Comparison of ENCODE assay signal across 32 cellular contexts in the genomic region with DNA sequence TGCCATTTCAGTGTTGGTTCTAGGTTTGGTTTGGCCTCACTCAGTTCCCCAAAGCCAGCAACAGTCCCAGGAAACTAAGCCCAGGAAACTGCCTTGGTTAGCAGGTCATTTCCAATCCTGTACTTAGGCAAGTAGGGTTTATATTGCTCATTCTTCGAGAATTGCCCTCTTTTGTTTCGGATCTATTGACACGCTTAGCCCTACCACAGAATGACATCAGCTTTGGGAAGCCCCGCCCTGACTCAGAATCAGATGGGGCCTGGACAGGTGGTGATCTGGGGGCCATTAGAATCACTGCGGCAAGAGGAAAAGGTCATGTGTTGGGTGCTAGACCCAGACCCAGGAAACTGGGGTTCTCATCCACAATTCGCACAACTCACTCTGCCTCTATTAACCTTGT.
"Had no signal": no experiment of that assay in that cellular context is flagged by ENCODE, and none has a peak within 500 bp of the region (broad histone marks: within the 10 kb centered on the region; RNA-seq: fewer than 3 reads in every experiment).

No MANE protein-coding gene starts in this region.

- H3K4me3 Mint-ChIP-seq: activated CD8-positive, alpha-beta T cell treated with anti-CD3 and anti-CD28 coated beads for 36 hours; activated naive CD4-positive, alpha-beta T cell treated with anti-CD3 and anti-CD28 coated beads, Interleukin-2, amount 50 U/mL, for 24 hours; activated naive CD8-positive, alpha-beta T cell treated with anti-CD3 and anti-CD28 coated beads, Interleukin-2, amount 50 U/mL, for 24 hours; activated T-cell treated with anti-CD3 and anti-CD28 coated beads, Interleukin-2, amount 50 U/mL, for 4 hours; naive B cell; nephron progenitor cell; WTC11 had no signal

- H3K4me1 ChIP-seq: body of pancreas, colonic mucosa, gastrocnemius medialis, pancreas, prostate gland, sigmoid colon, suprapubic skin, tibial nerve had no signal

- FAIRE-seq: pancreas had no signal

- H3K36me3 Mint-ChIP-seq: activated naive CD4-positive, alpha-beta T cell treated with anti-CD3 and anti-CD28 coated beads, Interleukin-2, amount 50 U/mL, for 24 hours; naive B cell; WTC11 had no signal

- H3K4me2 ChIP-seq: smooth muscle cell had no signal

- H3K27me3 ChIP-seq: body of pancreas, cardiac muscle cell, colonic mucosa, dorsolateral prefrontal cortex, gastrocnemius medialis, pancreas, sigmoid colon, suprapubic skin, tibial nerve had no signal

- H3K9me3 ChIP-seq: body of pancreas, colonic mucosa, gastrocnemius medialis, pancreas, prostate gland, sigmoid colon, suprapubic skin, tibial nerve had no signal

- H3K27ac Mint-ChIP-seq: activated CD8-positive, alpha-beta T cell treated with anti-CD3 and anti-CD28 coated beads for 36 hours; activated naive CD4-positive, alpha-beta T cell treated with anti-CD3 and anti-CD28 coated beads, Interleukin-2, amount 50 U/mL, for 24 hours; activated naive CD8-positive, alpha-beta T cell treated with anti-CD3 and anti-CD28 coated beads, Interleukin-2, amount 50 U/mL, for 24 hours; activated T-helper 2 cell treated with anti-CD3 and anti-CD28 coated beads, Interferon-gamma antibody, Interleukin-2, Interleukin-4, amounts not matched to agents 10 μg/mL and 5 μg/mL and 100 μg/mL, durations not matched to agents 14 hours and 24 hours and 36 hours; naive B cell; nephron progenitor cell; WTC11 had no signal

- ATAC-seq: activated CD8-positive, alpha-beta T cell treated with anti-CD3 and anti-CD28 coated beads for 36 hours; activated naive CD8-positive, alpha-beta T cell treated with anti-CD3 and anti-CD28 coated beads, Interleukin-2, amount 50 U/mL, for 24 hours; activated T-cell treated with anti-CD3 and anti-CD28 coated beads, Interleukin-2, amount 50 U/mL, for 4 hours; body of pancreas; gastrocnemius medialis; left cardiac atrium; left ventricle myocardium superior; pancreas; WTC11 had no signal

- H3K4me3 ChIP-seq: body of pancreas, cardiac muscle cell, colonic mucosa, dorsolateral prefrontal cortex, gastrocnemius medialis, pancreas, prostate gland, sigmoid colon, smooth muscle cell, suprapubic skin, tibial nerve had no signal

- H3K36me3 ChIP-seq: cardiac muscle cell, colonic mucosa, gastrocnemius medialis, pancreas, prostate gland, sigmoid colon, suprapubic skin, tibial nerve had no signal

- DNase-seq: activated CD4-positive, alpha-beta T cell treated with anti-CD3 and anti-CD28 coated beads, Interleukin-2, amount 50 U/mL, for 1 hour; activated CD8-positive, alpha-beta T cell treated with anti-CD3 and anti-CD28 coated beads for 36 hours; activated naive CD8-positive, alpha-beta T cell treated with anti-CD3 and anti-CD28 coated beads, Interleukin-2, amount 50 U/mL, for 24 hours; activated T-cell treated with anti-CD3 and anti-CD28 coated beads, Interleukin-2, amount 50 U/mL, for 4 hours; amygdala; body of pancreas; cerebellar nuclear complex; colonic mucosa; dorsolateral prefrontal cortex; effector memory CD4-positive, alpha-beta T cell; gastrocnemius medialis; glutamatergic neuron; islet precursor cell; left cardiac atrium; left ventricle myocardium superior; naive B cell; nephron progenitor cell; nucleus accumbens; pancreas; retina; sigmoid colon; stimulated activated CD4-positive, alpha-beta T cell treated with anti-CD3 and anti-CD28 coated beads, Interleukin-1b, Interleukin-23, amount 100 ng/mL, for 48 hours; stimulated activated naive CD4-positive, alpha-beta T cell; T-helper 2 cell had no signal

- H3K27ac ChIP-seq: body of pancreas, cardiac muscle cell, colonic mucosa, dorsolateral prefrontal cortex, gastrocnemius medialis, pancreas, prostate gland, sigmoid colon, suprapubic skin, tibial nerve had no signal

- H3K9me3 Mint-ChIP-seq: activated CD8-positive, alpha-beta T cell treated with anti-CD3 and anti-CD28 coated beads for 36 hours; activated naive CD4-positive, alpha-beta T cell treated with anti-CD3 and anti-CD28 coated beads, Interleukin-2, amount 50 U/mL, for 24 hours; activated T-cell treated with anti-CD3 and anti-CD28 coated beads, Interleukin-2, amount 50 U/mL, for 4 hours; activated T-helper 2 cell treated with anti-CD3 and anti-CD28 coated beads, Interferon-gamma antibody, Interleukin-2, Interleukin-4, amounts not matched to agents 10 μg/mL and 5 μg/mL and 100 μg/mL, durations not matched to agents 14 hours and 24 hours and 36 hours; nephron progenitor cell; WTC11 had no signal

- H3K4me1 Mint-ChIP-seq: activated naive CD4-positive, alpha-beta T cell treated with anti-CD3 and anti-CD28 coated beads, Interleukin-2, amount 50 U/mL, for 24 hours; activated naive CD8-positive, alpha-beta T cell treated with anti-CD3 and anti-CD28 coated beads, Interleukin-2, amount 50 U/mL, for 24 hours; nephron progenitor cell; WTC11 had no signal
